In genomic region chr6:37580164-37580955, GRCh38 we compare ENCODE assay signal across 1 cellular context.
A peak's percentile ranks its signal among the peaks of the same experiment; 100 is the strongest.
TF ChIP-seq lines count a peak whose summit lies in the region.

No MANE protein-coding gene starts in this region.

TF ChIP-seq in K562, 482 proteins besides CTCF, POLR2A, EP300 and RAD21 (continued from another document and continues in another):
- peak; percentile 77 for TF ChIP-seq MGA (IDR thresholded peaks at IDR 0.05)
- TF ChIP-seq PBX2 (CRISPR knock-in tag; IDR thresholded peaks at IDR 0.05; ENCODE audit: low read depth), result no peak
- no peak for TF ChIP-seq PBX2 (tag; conservative IDR thresholded peaks at IDR 0.05; ENCODE audit: low read depth)
- TF ChIP-seq PTBP1 (IDR thresholded peaks at IDR 0.05; ENCODE audit: low read depth, low read length), result no peak
- no peak for TF ChIP-seq PPARD (CRISPR knock-in tag; IDR thresholded peaks at IDR 0.05)
- no peak for TF ChIP-seq REST (CRISPR knock-in tag; IDR thresholded peaks at IDR 0.05; ENCODE audit: low read depth)
- no peak for TF ChIP-seq MCM5 (IDR thresholded peaks at IDR 0.05; ENCODE audit: low read depth)
- TF ChIP-seq E2F8 (IDR thresholded peaks at IDR 0.05; ENCODE audit: low read depth, partially characterized antibody), result no peak
- TF ChIP-seq POLR2H (tag; IDR thresholded peaks at IDR 0.05; ENCODE audit: low read depth), result no peak
- TF ChIP-seq POLR3A (IDR thresholded peaks at IDR 0.05; ENCODE audit: borderline replicate concordance, extremely low read depth, insufficient read depth, insufficient read length), result no peak
- TF ChIP-seq SMARCE1 (IDR thresholded peaks at IDR 0.05), result no peak
- no peak for TF ChIP-seq ZFP1 (CRISPR knock-in tag; IDR thresholded peaks at IDR 0.05)
- TF ChIP-seq CBFB (CRISPR knock-in tag; IDR thresholded peaks at IDR 0.05), result no peak
- no peak for TF ChIP-seq ETV5 (CRISPR knock-in tag; IDR thresholded peaks at IDR 0.05; ENCODE audit: low read depth)
- no peak for TF ChIP-seq SFPQ (IDR thresholded peaks at IDR 0.05; ENCODE audit: low read depth, low read length)
- TF ChIP-seq NCOR1 (IDR thresholded peaks at IDR 0.05), result no peak
- TF ChIP-seq MCM2 (IDR thresholded peaks at IDR 0.05; ENCODE audit: low read depth), result no peak
- no peak for TF ChIP-seq TCF7 (IDR thresholded peaks at IDR 0.05; ENCODE audit: borderline replicate concordance)
- no peak for TF ChIP-seq IRF1 (CRISPR knock-in tag; IDR thresholded peaks at IDR 0.05; ENCODE audit: borderline replicate concordance)
- TF ChIP-seq ARID2 (IDR thresholded peaks at IDR 0.05), result no peak
- TF ChIP-seq CEBPG (CRISPR knock-in tag; IDR thresholded peaks at IDR 0.05), result no peak
- peak in 1 of 2 experiments; percentile 25; a peak in 1 of 4 replicates for TF ChIP-seq CEBPG (tag; conservative IDR thresholded peaks at IDR 0.05 in 1 of 2, IDR thresholded peaks at IDR 0.05 in 1 of 2)
- TF ChIP-seq AFF1 (IDR thresholded peaks at IDR 0.05; ENCODE audit: low read depth in 1 of 2, partially characterized antibody in 2 of 2), result no peak
- TF ChIP-seq BACH1 (tag; IDR thresholded peaks at IDR 0.05), result no peak
